Comparison of ENCODE assay signal across 1 cellular context in genomic region chr12:105262461-105263184, GRCh38.
TF ChIP-seq lines count a peak whose summit lies in the region.

No MANE protein-coding gene starts in this region.

TF ChIP-seq in SK-N-SH treated with all-trans-retinoic acid at 6 μM for 48 hours, 23 proteins besides CTCF, POLR2A, EP300 and RAD21 (continued from another document):
- TF ChIP-seq CSRNP3 (CRISPR knock-in tag; IDR thresholded peaks at IDR 0.05) (no peak), ZNF70 (CRISPR knock-in tag; IDR thresholded peaks at IDR 0.05) (no peak), OSR1 (CRISPR knock-in tag; IDR thresholded peaks at IDR 0.05) (no peak), RARB (CRISPR knock-in tag; IDR thresholded peaks at IDR 0.05) (no peak), POU6F1 (CRISPR knock-in tag; IDR thresholded peaks at IDR 0.05; ENCODE audit: borderline replicate concordance, low read depth) (no peak), ARNTL (CRISPR knock-in tag; IDR thresholded peaks at IDR 0.05; ENCODE audit: borderline replicate concordance, low read depth) (no peak), BACH2 (CRISPR knock-in tag; IDR thresholded peaks at IDR 0.05; ENCODE audit: borderline replicate concordance) (no peak), CREB5 (CRISPR knock-in tag; IDR thresholded peaks at IDR 0.05; ENCODE audit: low read depth) (no peak), PPARA (CRISPR knock-in tag; IDR thresholded peaks at IDR 0.05; ENCODE audit: borderline replicate concordance) (no peak)
TF ChIP-seq in SK-N-SH treated with all-trans-retinoic acid at 6 μM for 48 hours: peak in this region for 0.
